In the genomic region with DNA sequence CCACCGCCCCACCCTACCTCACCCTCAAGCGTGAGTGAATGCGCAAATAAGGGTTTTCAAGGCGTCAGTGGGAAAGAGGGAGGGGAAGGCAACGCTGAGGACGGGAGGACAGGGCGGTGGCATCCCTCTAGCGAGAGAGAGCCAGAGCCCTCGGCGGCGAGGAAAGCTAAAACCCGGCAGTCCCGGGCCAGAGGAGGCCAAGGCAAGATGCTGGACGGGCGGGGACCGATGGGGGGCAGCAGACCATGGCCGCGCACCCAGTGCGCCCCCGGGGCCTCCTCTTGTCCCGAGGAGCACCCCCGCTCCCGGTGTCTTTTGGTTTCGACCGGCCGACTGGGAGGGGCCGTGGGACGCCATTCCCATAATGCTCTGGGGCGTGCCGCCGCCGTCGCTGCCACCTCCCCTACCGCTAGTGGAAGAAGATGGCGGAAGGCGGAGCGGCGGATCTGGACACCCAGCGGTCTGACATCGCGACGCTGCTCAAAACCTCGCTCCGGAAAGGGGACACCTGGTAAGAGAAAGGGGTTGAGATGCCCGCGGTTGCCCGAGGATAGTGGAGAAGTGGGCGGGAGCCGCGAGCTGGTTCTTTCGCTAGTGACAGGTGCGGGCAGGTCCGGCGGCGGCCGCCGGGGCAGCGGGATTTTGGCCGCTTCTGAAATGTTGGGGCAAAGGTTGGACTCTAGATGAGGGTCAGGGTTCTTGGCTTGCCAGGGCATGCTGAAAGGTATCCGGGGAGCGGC, we compare ENCODE assay signal across 8 cellular contexts. TPM values are rescaled to one million over a fixed set of nuclear protein-coding genes. Genes with fewer than 3 reads are reported as not detected.
DNase-seq lines count a peak whose midpoint lies in the region; ATAC-seq, FAIRE-seq and TF ChIP-seq lines count a peak whose summit lies in the region.

Gene USP15 (plus strand): TSS at position 412 of the 740 bp plus-strand sequence. CDS start 11 bp downstream, at position 423.

- H3K27ac ChIP-seq in ACC112 (ENCODE audit: low read depth, low read length) (peak within 1 kb of the TSS; percentile 82), WERI-Rb-1 (peak within 1 kb of the TSS; percentile 86), mammary epithelial cell (ENCODE audit: insufficient read depth, low read depth, low read length) (peak within 1 kb of the TSS; percentile 89), iPS-20b (ENCODE audit: low read length) (peak within 1 kb of the TSS; percentile 53), small intestine (ENCODE audit: low read depth in 1 of 2, low read length in 1 of 2) (peak within 1 kb of the TSS; percentile 75 to 96)

- in situ Hi-C loops in mammary epithelial cell (cut with MboI; ENCODE audit: low sequenced_read_pairs in 2 of 2), result no loop called here

- peaks cover 2% of the 10 kb centered on the region for H4K20me1 ChIP-seq in mammary epithelial cell (ENCODE audit: insufficient read depth, low read length)

- peak; percentile 75 for ATAC-seq in GM18861 (IDR thresholded peaks at IDR 0.05; ENCODE audit: unreplicated experiment)
- peak; percentile 76 for ATAC-seq in HG03097 (IDR thresholded peaks at IDR 0.05; ENCODE audit: low FRiP score, unreplicated experiment)

- H3K9me3 ChIP-seq in WERI-Rb-1 (ENCODE audit: severe bottlenecking), result no peaks in the 10 kb centered on the region
- H3K9me3 ChIP-seq in mammary epithelial cell (replicated peaks; ENCODE audit: insufficient read depth, low read length), result no peaks in the 10 kb centered on the region
- no peaks in the 10 kb centered on the region for H3K9me3 ChIP-seq in iPS-20b (ENCODE audit: insufficient read depth, low read depth, low read length)
- H3K9me3 ChIP-seq in small intestine (ENCODE audit: control insufficient read depth, low read depth), result no peaks in the 10 kb centered on the region

- TF ChIP-seq CTCF in WERI-Rb-1 (IDR thresholded peaks at IDR 0.05; ENCODE audit: low read depth, low read length), result peak; percentile 84
- peak; percentile 50 to 61 for TF ChIP-seq CTCF in mammary epithelial cell (conservative IDR thresholded peaks at IDR 0.05 in 1 of 2, IDR thresholded peaks at IDR 0.05 in 1 of 2; ENCODE audit: extremely low read depth in 1 of 2, insufficient read depth in 1 of 2, low read depth in 1 of 2, low read length in 2 of 2)

- intact Hi-C loops in mammary epithelial cell (cut with micrococcal nuclease), result loop anchor here (1.0 kb wide), 1 partner anchor 68 kb away; a partner anchor contains a TSS

- peak within 1 kb of the TSS; percentile 91 for H2AFZ ChIP-seq in ACC112 (ENCODE audit: low read length, unreplicated experiment)
- peak within 1 kb of the TSS; percentile 89 for H2AFZ ChIP-seq in mammary epithelial cell (ENCODE audit: low read depth, low read length)

- H3K36me3 ChIP-seq in ACC112 (ENCODE audit: insufficient read depth, low read length) (no peaks in the 10 kb centered on the region), WERI-Rb-1 (peaks cover 4% of the 10 kb centered on the region; the same call in 1 of the 2 replicates), mammary epithelial cell (ENCODE audit: insufficient read depth, low read length) (no peaks in the 10 kb centered on the region), iPS-20b (ENCODE audit: insufficient read depth, low read depth, low read length) (no peaks in the 10 kb centered on the region), small intestine (ENCODE audit: control insufficient read depth in 2 of 2, insufficient read depth in 2 of 2, low read length in 2 of 2) (peaks cover 0 to 1% of the 10 kb centered on the region in 2 donors)

- peak within 1 kb of the TSS; percentile 89 for H3K4me2 ChIP-seq in mammary epithelial cell (ENCODE audit: insufficient read depth, low read depth, low read length)

- H3K4me1 ChIP-seq in ACC112 (ENCODE audit: control insufficient read depth, insufficient read depth, low read length, unreplicated experiment), result peaks cover 35% of the 10 kb centered on the region
- H3K4me1 ChIP-seq in mammary epithelial cell (ENCODE audit: insufficient read depth, low read length), result peaks cover 24% of the 10 kb centered on the region
- peaks cover 8% of the 10 kb centered on the region for H3K4me1 ChIP-seq in iPS-20b (ENCODE audit: insufficient read depth, low read length)
- H3K4me1 ChIP-seq in small intestine (ENCODE audit: control insufficient read depth in 2 of 2, insufficient read depth in 1 of 2, low read depth in 1 of 2, low read length in 1 of 2), result peaks cover 3 to 5% of the 10 kb centered on the region in 2 donors

- H3K9ac ChIP-seq in mammary epithelial cell (ENCODE audit: insufficient read depth, low read length) (peak within 1 kb of the TSS; percentile 93), iPS-20b (ENCODE audit: low read depth, low read length) (peak within 1 kb of the TSS; percentile 81)

- BruUV-seq in mammary epithelial cell (replicated peaks; lab: Mats Ljungman, UMichigan), result no TSS peak

- WGBS in mammary epithelial cell (ENCODE audit: low coverage, missing lambda C conversion rate), result 0% methylated on average over 13 of the region's 61 CpGs
- 0 to 1% (median 0%) methylated on average over 52 to 61 of the region's 61 CpGs for WGBS in small intestine, 3 donors

- no peaks in the 10 kb centered on the region for H3K27me3 ChIP-seq in ACC112 (ENCODE audit: insufficient read depth, low read length)
- no peaks in the 10 kb centered on the region for H3K27me3 ChIP-seq in WERI-Rb-1 (ENCODE audit: insufficient read depth, low read depth, severe bottlenecking)
- no peaks in the 10 kb centered on the region for H3K27me3 ChIP-seq in mammary epithelial cell (ENCODE audit: insufficient read depth, low read length)
- no peaks in the 10 kb centered on the region for H3K27me3 ChIP-seq in iPS-20b (ENCODE audit: insufficient read depth, low read length)
- no peaks in the 10 kb centered on the region for H3K27me3 ChIP-seq in small intestine (ENCODE audit: control insufficient read depth in 2 of 2, insufficient read depth in 2 of 2, low read length in 2 of 2)

- CTCF ChIA-PET in mammary epithelial cell (lab: Charles Lee; ENCODE audit: low non-redundant PET), result interaction anchor here (0.6 to 0.9 kb wide), 2 partner anchors 12 to 50 kb away, joined by 3 to 5 read pairs; no protein-coding TSS in a partner anchor

- dilution Hi-C loops in mammary epithelial cell (cut with HindIII; ENCODE audit: low sequenced_read_pairs), result no loop called here

- DNase-seq in NCI-H2171 (lab: John Stamatoyannopoulos, UW) (peak; percentile 94), WERI-Rb-1 (peak; percentile 98), mammary epithelial cell (peak; percentile 96), small intestine (peak; percentile 95)

- H3K4me3 ChIP-seq in ACC112 (ENCODE audit: low read depth, low read length) (peak within 1 kb of the TSS; percentile 91), WERI-Rb-1 (ENCODE audit: low read depth, low read length) (peak within 1 kb of the TSS; percentile 80), mammary epithelial cell (replicated peaks in 1 of 3; ENCODE audit: insufficient read depth in 1 of 3, low read depth in 2 of 3, low read length in 3 of 3) (peak within 1 kb of the TSS; percentile 74 to 100 (median 98)), iPS-20b (ENCODE audit: low read length) (peak within 1 kb of the TSS; percentile 98), small intestine (ENCODE audit: low read depth in 1 of 2, low read length in 2 of 2) (peak within 1 kb of the TSS; percentile 64 to 97)

- H3K79me2 ChIP-seq in ACC112 (ENCODE audit: control insufficient read depth, insufficient read depth, low read length, unreplicated experiment), result peaks cover 50% of the 10 kb centered on the region
- peaks cover 50% of the 10 kb centered on the region for H3K79me2 ChIP-seq in mammary epithelial cell (ENCODE audit: insufficient read depth, low read length)

- no peak for FAIRE-seq in small intestine (lab: Jason Lieb, UNC)

RNA-seq across cellular contexts. Expression of gene USP15, which starts in this region (rescaled TPM):
- total RNA-seq in mammary epithelial cell, result 10 to 100 TPM; 59.2 to 62.0 TPM
- polyA plus RNA-seq in mammary epithelial cell (35.3 TPM), small intestine (10 to 100 TPM; 33.9 to 60.8 (median 54.6) TPM)
- 21.1 TPM for polyA minus RNA-seq in mammary epithelial cell

Comparison
In these comparisons a context has a peak if more than half of its experiments do, and no peak if none do; other contexts are left out.
1. Peak in every context shown above with its lines: DNase-seq, ATAC-seq, H3K4me3 ChIP-seq and H3K27ac ChIP-seq.